8 cellular contexts compared by ENCODE assay signal in the genomic region with DNA sequence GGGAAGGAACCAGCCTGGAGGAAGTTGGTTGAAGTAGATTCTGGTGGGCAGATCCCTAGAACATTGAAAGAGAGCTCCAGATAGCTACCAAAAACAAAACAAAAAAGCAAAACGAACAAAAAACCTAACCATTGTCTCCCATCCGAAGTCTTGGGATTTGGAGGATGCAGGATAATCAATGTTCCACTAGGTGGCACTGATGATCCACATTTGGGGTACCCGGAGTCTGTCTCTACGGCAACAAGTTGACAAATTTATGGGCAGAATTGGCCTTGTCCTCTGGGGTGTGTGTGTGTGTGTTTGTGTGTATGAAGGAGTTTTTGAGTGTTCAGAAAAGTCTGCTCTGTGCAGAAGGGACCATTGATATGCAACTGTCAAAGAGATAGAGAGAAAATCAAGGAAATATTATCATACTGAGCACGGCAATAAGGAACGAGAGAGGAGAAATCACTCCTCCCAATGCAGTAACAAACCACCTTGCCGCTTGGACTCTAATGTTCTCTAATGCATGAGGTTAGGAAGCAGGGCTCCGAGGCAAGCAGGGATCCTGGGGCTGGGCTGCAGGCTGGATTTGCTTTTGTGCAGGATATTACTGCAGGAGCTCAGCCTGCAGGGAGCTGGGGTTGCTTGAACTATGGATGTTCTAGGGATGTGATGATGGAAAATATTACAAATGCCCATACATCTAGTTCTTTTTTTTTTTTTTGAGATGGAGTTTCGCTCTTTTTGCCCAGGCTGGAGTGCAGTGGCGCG. TPM values are rescaled to one million over a fixed set of nuclear protein-coding genes. Genes with fewer than 3 reads are reported as not detected.
DNase-seq lines count a peak whose midpoint lies in the region; ATAC-seq, FAIRE-seq and TF ChIP-seq lines count a peak whose summit lies in the region.

No MANE protein-coding gene starts in this region.

- no peak overlapping the region for H3K4me3 ChIP-seq in A549

- H3K4me1 Mint-ChIP-seq in activated CD4-positive, alpha-beta memory T cell treated with anti-CD3 and anti-CD28 coated beads for 36 hours (ENCODE audit: low read depth), result peaks cover 5% of the 10 kb centered on the region
- H3K4me1 Mint-ChIP-seq in type B pancreatic cell (ENCODE audit: unreplicated experiment), result peaks cover 11% of the 10 kb centered on the region

- H3K4me2 ChIP-seq in A549, result peak overlapping the region; percentile 38

- H3K36me3 Mint-ChIP-seq in activated CD4-positive, alpha-beta memory T cell treated with anti-CD3 and anti-CD28 coated beads for 36 hours, result no peaks in the 10 kb centered on the region
- no peaks in the 10 kb centered on the region for H3K36me3 Mint-ChIP-seq in type B pancreatic cell

- no peak overlapping the region for H3K27ac ChIP-seq in A549

- H3K4me1 ChIP-seq in A549, result no peaks in the 10 kb centered on the region

- TF ChIP-seq POLR2A in A549 (IDR thresholded peaks at IDR 0.05; ENCODE audit: low read length), result no peak

- TF ChIP-seq EP300 in A549 (IDR thresholded peaks at IDR 0.05), result no peak

- peak; percentile 91 to 95 for TF ChIP-seq RAD21 in A549 (conservative IDR thresholded peaks at IDR 0.05 in 1 of 2, IDR thresholded peaks at IDR 0.05 in 1 of 2)

- POLR2A ChIA-PET in A549 (lab: Yijun Ruan, JAX), result no interaction called here
- POLR2A ChIA-PET in activated CD4-positive, alpha-beta memory T cell treated with anti-CD3 and anti-CD28 coated beads for 36 hours (lab: Charles Lee), result no interaction called here

- CTCF ChIA-PET in A549 (lab: Yijun Ruan, JAX), result interaction anchor here (0.6 to 2.6 kb wide), 24 partner anchors 9 to 1452 kb away, joined by 3 to 18 read pairs (median 3); no protein-coding TSS in a partner anchor
- CTCF ChIA-PET in activated CD4-positive, alpha-beta memory T cell treated with anti-CD3 and anti-CD28 coated beads for 36 hours (lab: Charles Lee), result interaction anchor here (0.6 to 1.0 kb wide), 10 partner anchors 13 to 380 kb away, joined by 3 to 6 read pairs (median 3); no protein-coding TSS in a partner anchor

- H3K27me3 Mint-ChIP-seq in activated CD4-positive, alpha-beta memory T cell treated with anti-CD3 and anti-CD28 coated beads for 36 hours, result peaks cover 23% of the 10 kb centered on the region
- H3K27me3 Mint-ChIP-seq in type B pancreatic cell, result peaks cover 38% of the 10 kb centered on the region

- peak; percentile 94 for TF ChIP-seq CTCF in A549 (IDR thresholded peaks at IDR 0.05)
- TF ChIP-seq CTCF in type B pancreatic cell (conservative IDR thresholded peaks at IDR 0.05), result peak; percentile 93

- H3K9me3 Mint-ChIP-seq in activated CD4-positive, alpha-beta memory T cell treated with anti-CD3 and anti-CD28 coated beads for 36 hours, result no peaks in the 10 kb centered on the region
- no peaks in the 10 kb centered on the region for H3K9me3 Mint-ChIP-seq in type B pancreatic cell

- ATAC-seq in A549 (peak; percentile 64 to 81; a peak in 4 of 6 replicates), HG02884 (IDR thresholded peaks at IDR 0.05; ENCODE audit: unreplicated experiment) (peak; percentile 63), esophagus mucosa (peak; percentile 51)

- H3K27ac Mint-ChIP-seq in activated CD4-positive, alpha-beta memory T cell treated with anti-CD3 and anti-CD28 coated beads for 36 hours, result no peak overlapping the region
- no peak overlapping the region for H3K27ac Mint-ChIP-seq in type B pancreatic cell

- intact Hi-C loops in activated CD4-positive, alpha-beta memory T cell treated with anti-CD3 and anti-CD28 coated beads for 36 hours (cut with micrococcal nuclease), result loop anchor here (10.0 kb wide), 3 partner anchors 320 to 770 kb away; no protein-coding TSS in a partner anchor

- H3K4me3 Mint-ChIP-seq in activated CD4-positive, alpha-beta memory T cell treated with anti-CD3 and anti-CD28 coated beads for 36 hours, result no peak overlapping the region
- no peak overlapping the region for H3K4me3 Mint-ChIP-seq in type B pancreatic cell

- H3K9me3 ChIP-seq in A549, result no peaks in the 10 kb centered on the region

- WGBS in A549 (ENCODE audit: missing lambda C conversion rate), result 37% methylated on average over 11 of the region's 11 CpGs

- peak; percentile 59 for FAIRE-seq in A549 (lab: Jason Lieb, UNC)

- peak; percentile 76 to 88 for DNase-seq in A549 (ENCODE audit: low read depth in 1 of 2, low spot score in 1 of 2)
- peak; percentile 38 for DNase-seq in GM04504 (ENCODE audit: low read depth)
- DNase-seq in NCI-H2227 (lab: John Stamatoyannopoulos, UW; ENCODE audit: unreplicated experiment), result peak; percentile 78
- peak; percentile 60 for DNase-seq in activated CD4-positive, alpha-beta memory T cell treated with anti-CD3 and anti-CD28 coated beads for 36 hours
- peak; percentile 78 for DNase-seq in myocyte (ENCODE audit: low read depth)
- no peak for DNase-seq in type B pancreatic cell (ENCODE audit: extremely low spot score, unreplicated experiment)

TF ChIP-seq in A549, 52 proteins besides CTCF, POLR2A, EP300 and RAD21:
- TF ChIP-seq GATA3 (IDR thresholded peaks at IDR 0.05; ENCODE audit: borderline replicate concordance), result no peak
- 0 out of 2 replicates have a peak, but pooled peaks have one; percentile 29 for TF ChIP-seq HOXB5 (CRISPR knock-in tag; IDR thresholded peaks at IDR 0.05)
- peak; percentile 74 for TF ChIP-seq SMC3 (IDR thresholded peaks at IDR 0.05)

RNA-seq across cellular contexts. Expression of a gene that starts 59.8 kb away (rescaled TPM):
- polyA plus RNA-seq in A549 (2011; rRNA removed), result 3.2 and 4.0 TPM in 2 replicates
- polyA plus RNA-seq in A549 (2012; cell fraction: cytosol; rRNA removed), result 6.8 and 8.5 TPM in 2 replicates
- polyA plus RNA-seq in A549 (2012; cell fraction: nucleus; rRNA removed), result 18.2 and 22.8 TPM in 2 replicates
- polyA plus RNA-seq in A549 (2017; fragmentation: RNase III; extraction: RNeasy Plus Mini Kit Qiagen cat#74134 plus additional on column Dnase treatment), result 4.6 to 6.1 TPM (median 5.6 TPM) in 3 replicates
- polyA minus RNA-seq in A549 (2011; rRNA and poly(A)+ RNA removed), result 4.0 and 6.4 TPM in 2 replicates
- 1 to 10 TPM; 5.3 to 5.7 TPM for total RNA-seq in activated CD4-positive, alpha-beta memory T cell treated with anti-CD3 and anti-CD28 coated beads for 36 hours
- 4.8 TPM for total RNA-seq in esophagus mucosa
- 4.5 and 6.6 TPM in 2 replicates for total RNA-seq in myocyte
- 3.7 TPM for polyA plus RNA-seq in myocyte (2012)
- 6.9 and 12.3 TPM in 2 replicates for total RNA-seq in type B pancreatic cell (ENCODE audit: low replicate concordance)
